Comparison of ENCODE assay signal across 1 cellular context in genomic region chr12:89707992-89708792, GRCh38.
TF ChIP-seq lines count a peak whose summit lies in the region.

No MANE protein-coding gene starts in this region.

TF ChIP-seq in HEK293, 187 proteins besides CTCF, POLR2A, EP300 and RAD21 (continued from another document):
- TF ChIP-seq REST (tag by site-specific recombination; IDR thresholded peaks at IDR 0.05) (0 out of 2 replicates have a peak, but pooled peaks have one; percentile 18), ZNF473 (tag by site-specific recombination; IDR thresholded peaks at IDR 0.05) (no peak), ZNF580 (tag by site-specific recombination; IDR thresholded peaks at IDR 0.05) (no peak), ZNF449 (tag by site-specific recombination; IDR thresholded peaks at IDR 0.05) (0 out of 2 replicates have a peak, but pooled peaks have one; percentile 12), ZBTB10 (tag by site-specific recombination; IDR thresholded peaks at IDR 0.05) (peak; percentile 63; the same call in 1 of the 2 replicates), ZNF660 (tag by site-specific recombination; IDR thresholded peaks at IDR 0.05) (no peak), ZNF19 (tag by site-specific recombination; IDR thresholded peaks at IDR 0.05; ENCODE audit: low read depth) (no peak), ZNF10 (tag by site-specific recombination; IDR thresholded peaks at IDR 0.05) (no peak), TSHZ1 (tag by site-specific recombination; IDR thresholded peaks at IDR 0.05; ENCODE audit: borderline replicate concordance) (no peak), ZNF571 (tag by site-specific recombination; IDR thresholded peaks at IDR 0.05) (no peak), ZNF354C (tag by site-specific recombination; IDR thresholded peaks at IDR 0.05; ENCODE audit: borderline replicate concordance, low read depth) (no peak), ZNF776 (tag by site-specific recombination; IDR thresholded peaks at IDR 0.05; ENCODE audit: borderline replicate concordance) (no peak), ZNF624 (tag by site-specific recombination; IDR thresholded peaks at IDR 0.05) (no peak), ZNF488 (tag by site-specific recombination; IDR thresholded peaks at IDR 0.05) (no peak), ZNF658 (tag by site-specific recombination; IDR thresholded peaks at IDR 0.05) (no peak), ZBTB17 (tag by site-specific recombination; IDR thresholded peaks at IDR 0.05) (no peak), ZNF221 (tag by site-specific recombination; IDR thresholded peaks at IDR 0.05; ENCODE audit: borderline replicate concordance) (no peak), YY1 (tag by site-specific recombination; IDR thresholded peaks at IDR 0.05) (no peak), ZNF747 (tag by site-specific recombination; IDR thresholded peaks at IDR 0.05) (no peak), ZNF26 (tag by site-specific recombination; IDR thresholded peaks at IDR 0.05) (no peak), ZBTB20 (tag by site-specific recombination; IDR thresholded peaks at IDR 0.05) (peak; percentile 50; the same call in 1 of the 2 replicates), ZNF585B (tag by site-specific recombination; IDR thresholded peaks at IDR 0.05) (no peak), ZSCAN23 (tag by site-specific recombination; IDR thresholded peaks at IDR 0.05) (no peak), ZNF610 (tag by site-specific recombination; IDR thresholded peaks at IDR 0.05; ENCODE audit: borderline replicate concordance) (no peak), ZNF791 (tag by site-specific recombination; IDR thresholded peaks at IDR 0.05) (no peak), ZNF510 (tag by site-specific recombination; IDR thresholded peaks at IDR 0.05; ENCODE audit: insufficient replicate concordance) (no peak), MYNN (tag by site-specific recombination; IDR thresholded peaks at IDR 0.05; ENCODE audit: borderline replicate concordance) (no peak), ZNF223 (tag by site-specific recombination; IDR thresholded peaks at IDR 0.05) (no peak), ZNF639 (tag by site-specific recombination; IDR thresholded peaks at IDR 0.05) (no peak), ZNF335 (tag by site-specific recombination; conservative IDR thresholded peaks at IDR 0.05) (peak; percentile 44; the same call in 1 of the 2 replicates), ZNF404 (tag by site-specific recombination; IDR thresholded peaks at IDR 0.05) (no peak), ZNF350 (tag by site-specific recombination; IDR thresholded peaks at IDR 0.05) (no peak), PRDM10 (tag by site-specific recombination; IDR thresholded peaks at IDR 0.05) (no peak), ZNF274 (IDR thresholded peaks at IDR 0.05; ENCODE audit: low read length) (no peak), ZNF274 (tag by site-specific recombination; IDR thresholded peaks at IDR 0.05; ENCODE audit: borderline replicate concordance) (no peak), ZBTB26 (tag by site-specific recombination; optimal IDR thresholded peaks at IDR 0.05) (peak; percentile 68), ZBTB1 (tag by site-specific recombination; IDR thresholded peaks at IDR 0.05) (no peak), GLIS2 (tag by site-specific recombination; IDR thresholded peaks at IDR 0.05) (peak; percentile 86), BCL11B (tag by site-specific recombination; IDR thresholded peaks at IDR 0.05; ENCODE audit: low read depth) (no peak)
